1 cellular context compared by ENCODE assay signal in genomic region chr10:133489816-133490588, GRCh38.
A peak's percentile ranks its signal among the peaks of the same experiment; 100 is the strongest.
TF ChIP-seq lines count a peak whose summit lies in the region.

No MANE protein-coding gene starts in this region.

TF ChIP-seq in GM12878, 131 proteins besides CTCF, POLR2A, EP300 and RAD21:
- TF ChIP-seq BCL3 (IDR thresholded peaks at IDR 0.05; ENCODE audit: borderline replicate concordance, insufficient read depth, low read depth, low read length, poor library complexity, severe bottlenecking) (no peak), RUNX3 (IDR thresholded peaks at IDR 0.05; ENCODE audit: low read length) (peak; percentile 58), BCL11A (IDR thresholded peaks at IDR 0.05; ENCODE audit: low read depth, low read length) (no peak), SRF (IDR thresholded peaks at IDR 0.05; ENCODE audit: low read depth in 2 of 2, low read length in 2 of 2) (no peak), YY1 (IDR thresholded peaks at IDR 0.05; ENCODE audit: low read depth, low read length) (0 out of 2 replicates have a peak, but pooled peaks have one; percentile 50), RCOR1 (conservative IDR thresholded peaks at IDR 0.05; ENCODE audit: low read depth, low read length) (no peak), BMI1 (IDR thresholded peaks at IDR 0.05; ENCODE audit: borderline replicate concordance) (no peak), MTA3 (IDR thresholded peaks at IDR 0.05; ENCODE audit: borderline replicate concordance, low read length) (no peak), GATAD2B (conservative IDR thresholded peaks at IDR 0.05; ENCODE audit: low read depth) (no peak), ASH2L (IDR thresholded peaks at IDR 0.05; ENCODE audit: borderline replicate concordance, low read depth) (no peak), RELB (IDR thresholded peaks at IDR 0.05; ENCODE audit: low read depth) (no peak), PAX5 (IDR thresholded peaks at IDR 0.05; ENCODE audit: borderline replicate concordance, low read depth, low read length) (peak; percentile 40; the same call in 1 of the 2 replicates), SPI1 (IDR thresholded peaks at IDR 0.05; ENCODE audit: borderline replicate concordance, insufficient read depth, low read depth, low read length) (no peak), CHD1 (IDR thresholded peaks at IDR 0.05; ENCODE audit: low read depth, low read length) (no peak), MEF2B (IDR thresholded peaks at IDR 0.05; ENCODE audit: partially characterized antibody, poor library complexity, severe bottlenecking) (peak; percentile 88), E2F8 (IDR thresholded peaks at IDR 0.05; ENCODE audit: low read depth, partially characterized antibody) (no peak)
